Comparison of ENCODE assay signal across 15 cellular contexts in genomic region chr7:69761290-69761922, GRCh38.
DNase-seq lines count a peak whose midpoint lies in the region; ATAC-seq and TF ChIP-seq lines count a peak whose summit lies in the region.
"Had no signal": no experiment of that assay in that cellular context is flagged by ENCODE, and none has a peak within 500 bp of the region (broad histone marks: within the 10 kb centered on the region; RNA-seq: fewer than 3 reads in every experiment).

No MANE protein-coding gene starts in this region.

- H3K4me1 ChIP-seq in HEK293 (ENCODE audit: control insufficient read depth, insufficient read depth, low read length) (peaks cover 38% of the 10 kb centered on the region), tibial nerve (peaks cover 0 to 22% (median 2%) of the 10 kb centered on the region in 4 donors), testis (peaks cover 13% of the 10 kb centered on the region)

- H3K4me3 ChIP-seq in HEK293 (ENCODE audit: low read depth, low read length) (no peak overlapping the region), retinal pigment epithelial cell (ENCODE audit: low read length) (no peak overlapping the region), tibial nerve (no peak overlapping the region), testis (no peak overlapping the region)
- H3K4me3 ChIP-seq: A549, K562 had no signal

- TF ChIP-seq POLR2A in tibial nerve (IDR thresholded peaks at IDR 0.05) (no peak), testis (IDR thresholded peaks at IDR 0.05) (no peak)

- CTCF ChIA-PET in HEK293 (lab: Yijun Ruan, JAX) = no interaction called here

- POLR2A ChIA-PET in HEK293 (lab: Yijun Ruan, JAX) = no interaction called here

- H3K4me1 Mint-ChIP-seq in endothelial cell (ENCODE audit: unreplicated experiment) = peaks cover 46% of the 10 kb centered on the region
- H3K4me1 Mint-ChIP-seq: CD4-positive, alpha-beta memory T cell had no signal

- no peaks in the 10 kb centered on the region for H3K9me3 Mint-ChIP-seq in endothelial cell (ENCODE audit: unreplicated experiment)

- H3K27ac ChIP-seq in HEK293 (ENCODE audit: extremely low read depth, low read depth, low read length) (no peak overlapping the region), tibial nerve (no peak overlapping the region), testis (no peak overlapping the region)
- H3K27ac ChIP-seq: A549, C4-2B had no signal

- H3K4me3 Mint-ChIP-seq in endothelial cell (ENCODE audit: unreplicated experiment) = no peak overlapping the region
- H3K4me3 Mint-ChIP-seq: CD4-positive, alpha-beta memory T cell had no signal

- H3K9me3 ChIP-seq in HEK293 (ENCODE audit: control insufficient read depth, insufficient read depth, low read depth, low read length) (no peaks in the 10 kb centered on the region), tibial nerve (no peaks in the 10 kb centered on the region), testis (no peaks in the 10 kb centered on the region)
- H3K9me3 ChIP-seq: A549, BE2C had no signal

- no peak for TF ChIP-seq CTCF in HEK293 (tag by site-specific recombination; IDR thresholded peaks at IDR 0.05)
- no peak for TF ChIP-seq CTCF in endothelial cell (IDR thresholded peaks at IDR 0.05; ENCODE audit: unreplicated experiment)
- TF ChIP-seq CTCF in retinal pigment epithelial cell (conservative IDR thresholded peaks at IDR 0.05; ENCODE audit: low read depth, low read length) = no peak
- TF ChIP-seq CTCF in tibial nerve (IDR thresholded peaks at IDR 0.05) = no peak
- no peak for TF ChIP-seq CTCF in testis (IDR thresholded peaks at IDR 0.05)

- no peak for ATAC-seq in GM18873 (IDR thresholded peaks at IDR 0.05; ENCODE audit: low FRiP score, unreplicated experiment)
- ATAC-seq: A549, K562 had no signal

- peak; percentile 93 for DNase-seq in NCI-H82 treated with DMSO at 0.1 percent for 48 hours (lab: John Stamatoyannopoulos, UW; ENCODE audit: unreplicated experiment)
- DNase-seq in endothelial cell (ENCODE audit: low spot score) = no peak
- peak; percentile 66 for DNase-seq in retinal pigment epithelial cell (ENCODE audit: low read depth)
- DNase-seq in tibial nerve (ENCODE audit: low spot score in 2 of 2) = no peak
- DNase-seq in testis = no peak
- DNase-seq: BE2C; CD4-positive, alpha-beta memory T cell; DND-41; GDM1; HCEC 1CT had no signal

- no peaks in the 10 kb centered on the region for H3K27me3 ChIP-seq in tibial nerve
- no peaks in the 10 kb centered on the region for H3K27me3 ChIP-seq in testis
- H3K27me3 ChIP-seq: BE2C had no signal

- no peak for TF ChIP-seq EP300 in tibial nerve (IDR thresholded peaks at IDR 0.05)

- H3K27ac Mint-ChIP-seq in endothelial cell (ENCODE audit: unreplicated experiment) = peak overlapping the region; percentile 55
- H3K27ac Mint-ChIP-seq: CD4-positive, alpha-beta memory T cell had no signal

- H3K27me3 Mint-ChIP-seq in endothelial cell (ENCODE audit: unreplicated experiment) = peaks cover 3% of the 10 kb centered on the region
- H3K27me3 Mint-ChIP-seq: CD4-positive, alpha-beta memory T cell had no signal

- no peaks in the 10 kb centered on the region for H3K36me3 ChIP-seq in HEK293 (ENCODE audit: control insufficient read depth in 2 of 2, insufficient read depth in 1 of 2, low read length in 2 of 2)
- H3K36me3 ChIP-seq in tibial nerve = no peaks in the 10 kb centered on the region
- no peaks in the 10 kb centered on the region for H3K36me3 ChIP-seq in testis (ENCODE audit: low read depth, missing control alignments)
- H3K36me3 ChIP-seq: BE2C had no signal

- H3K36me3 Mint-ChIP-seq in endothelial cell (ENCODE audit: low read depth, unreplicated experiment) = no peaks in the 10 kb centered on the region
- H3K36me3 Mint-ChIP-seq: CD4-positive, alpha-beta memory T cell had no signal

- WGBS in tibial nerve, 2 donors = 53 to 62% methylated on average over 5 of the region's 5 CpGs
- 59 to 69% methylated on average over 5 of the region's 5 CpGs for WGBS in testis, 2 donors

- intact Hi-C loops in testis (cut with DNase I; ENCODE audit: low total_unique reads) = no loop called here

TF ChIP-seq in HEK293, 187 proteins besides CTCF, POLR2A, EP300 and RAD21:
- TF ChIP-seq ZNF112 (tag by site-specific recombination; IDR thresholded peaks at IDR 0.05) (no peak), ZBTB20 (tag by site-specific recombination; IDR thresholded peaks at IDR 0.05) (0 out of 2 replicates have a peak, but pooled peaks have one; percentile 17), ZNF660 (tag by site-specific recombination; IDR thresholded peaks at IDR 0.05) (peak; percentile 97; the same call in 1 of the 2 replicates)

Comparison
In these comparisons a context has a peak if more than half of its experiments do, and no peak if none do; other contexts are left out.
1. DNase-seq: peak in NCI-H82 treated with DMSO at 0.1 percent for 48 hours (single experiment) and retinal pigment epithelial cell (single experiment); none in endothelial cell (single experiment), tibial nerve (0 of 2) and testis (single experiment).